Comparison of ENCODE assay signal across 15 cellular contexts in genomic region chr12:52189376-52190174, GRCh38. TPM values are rescaled to one million over a fixed set of nuclear protein-coding genes. Genes with fewer than 3 reads are reported as not detected.
DNase-seq lines count a peak whose midpoint lies in the region; FAIRE-seq and TF ChIP-seq lines count a peak whose summit lies in the region.
"Had no signal": no experiment of that assay in that cellular context is flagged by ENCODE, and none has a peak within 500 bp of the region (broad histone marks: within the 10 kb centered on the region; RNA-seq: fewer than 3 reads in every experiment).

No MANE protein-coding gene starts in this region.

- peaks cover 66% of the 10 kb centered on the region for H3K4me1 ChIP-seq in adipocyte (ENCODE audit: control insufficient read depth, insufficient read depth, low read length)
- H3K4me1 ChIP-seq in keratinocyte (ENCODE audit: control insufficient read depth, extremely low read depth, insufficient read depth, low read length) = peaks cover 71% of the 10 kb centered on the region
- peaks cover 49% of the 10 kb centered on the region for H3K4me1 ChIP-seq in left ventricle myocardium inferior

- H3K36me3 Mint-ChIP-seq in activated CD4-positive, alpha-beta memory T cell treated with anti-CD3 and anti-CD28 coated beads, Interleukin-2, amount 10 ng/mL, durations not matched to agents 7 days and 5 days (ENCODE audit: low read depth) = no peaks in the 10 kb centered on the region
- H3K36me3 Mint-ChIP-seq: brain; CD4-positive, CD25-positive, alpha-beta regulatory T cell had no signal

- dilution Hi-C loops in keratinocyte (cut with MboI; ENCODE audit: extremely low pct_ligation_motif_present, low sequenced_read_pairs) = no loop called here

- H3K4me1 Mint-ChIP-seq in activated CD4-positive, alpha-beta memory T cell treated with anti-CD3 and anti-CD28 coated beads, Interleukin-2, amount 10 ng/mL, durations not matched to agents 7 days and 5 days = peaks cover 10% of the 10 kb centered on the region
- H3K4me1 Mint-ChIP-seq: activated B cell treated with CpG ODN at 0.5 μM for 24 hours; CD4-positive, CD25-positive, alpha-beta regulatory T cell had no signal

- H3K27me3 ChIP-seq in adipocyte (replicated peaks; ENCODE audit: control insufficient read depth, insufficient read depth, low read length) = no peaks in the 10 kb centered on the region
- H3K27me3 ChIP-seq in keratinocyte (ENCODE audit: control insufficient read depth, extremely low read depth, insufficient read depth, low read length) = no peaks in the 10 kb centered on the region
- no peaks in the 10 kb centered on the region for H3K27me3 ChIP-seq in left ventricle myocardium inferior (ENCODE audit: low read depth)

- peaks cover 4% of the 10 kb centered on the region for H3K27me3 Mint-ChIP-seq in activated CD4-positive, alpha-beta memory T cell treated with anti-CD3 and anti-CD28 coated beads, Interleukin-2, amount 10 ng/mL, durations not matched to agents 7 days and 5 days
- H3K27me3 Mint-ChIP-seq: CD4-positive, CD25-positive, alpha-beta regulatory T cell had no signal

- no peaks in the 10 kb centered on the region for H3K9me3 ChIP-seq in adipocyte (ENCODE audit: control insufficient read depth, low read length)
- no peaks in the 10 kb centered on the region for H3K9me3 ChIP-seq in keratinocyte (ENCODE audit: control insufficient read depth, low read depth, low read length)
- no peaks in the 10 kb centered on the region for H3K9me3 ChIP-seq in left ventricle myocardium inferior (replicated peaks)

- CTCF ChIA-PET in activated CD4-positive, alpha-beta memory T cell treated with anti-CD3 and anti-CD28 coated beads, Interleukin-2, amount 10 ng/mL, durations not matched to agents 7 days and 5 days (lab: Charles Lee) = no interaction called here

- DNase-seq in AG08395 (ENCODE audit: low spot score) = peak; percentile 72
- peak; percentile 71 for DNase-seq in HT1080 (ENCODE audit: low read depth)
- DNase-seq in adipocyte (ENCODE audit: low read depth) = peak; percentile 59
- no peak for DNase-seq in keratinocyte (ENCODE audit: low read depth, low spot score)
- no peak for DNase-seq in T-helper 2 cell
- no peak for DNase-seq in left ventricle myocardium inferior
- no peak for DNase-seq in activated CD4-positive, alpha-beta memory T cell treated with anti-CD3 and anti-CD28 coated beads, Interleukin-2, amount 10 ng/mL, durations not matched to agents 7 days and 5 days
- DNase-seq in GM13977 (ENCODE audit: low spot score) = no peak
- DNase-seq: activated B cell treated with CpG ODN at 0.5 μM for 24 hours; activated T-cell treated with anti-CD3 and anti-CD28 coated beads, Interleukin-2, amount 50 U/mL, for 1 hour; CD4-positive, CD25-positive, alpha-beta regulatory T cell; NCI-H446 treated with DMSO at 0.1 percent for 48 hours had no signal

- POLR2A ChIA-PET in activated CD4-positive, alpha-beta memory T cell treated with anti-CD3 and anti-CD28 coated beads, Interleukin-2, amount 10 ng/mL, durations not matched to agents 7 days and 5 days (lab: Charles Lee) = no interaction called here

- no peak overlapping the region for H3K27ac Mint-ChIP-seq in activated CD4-positive, alpha-beta memory T cell treated with anti-CD3 and anti-CD28 coated beads, Interleukin-2, amount 10 ng/mL, durations not matched to agents 7 days and 5 days
- H3K27ac Mint-ChIP-seq: activated B cell treated with CpG ODN at 0.5 μM for 24 hours; CD4-positive, CD25-positive, alpha-beta regulatory T cell had no signal

- TF ChIP-seq CTCF in keratinocyte (optimal IDR thresholded peaks at IDR 0.05 in 1 of 3, IDR thresholded peaks at IDR 0.05 in 1 of 3, conservative IDR thresholded peaks at IDR 0.05 in 1 of 3; ENCODE audit: extremely low read depth in 1 of 3, insufficient read depth in 2 of 3, low read length in 3 of 3) (no peak), left ventricle myocardium inferior (IDR thresholded peaks at IDR 0.05; ENCODE audit: borderline replicate concordance) (no peak), GM13977 (IDR thresholded peaks at IDR 0.05; ENCODE audit: extremely low read depth, insufficient read depth, missing control alignments) (no peak)

- intact Hi-C loops in left ventricle myocardium inferior (cut with micrococcal nuclease) = no loop called here

- in situ Hi-C loops in GM13977 (cut with MboI; ENCODE audit: low pct_unique_long_range_greater_than_20kb, low sequenced_read_pairs, unreplicated experiment) = no loop called here

- FAIRE-seq in keratinocyte (lab: Jason Lieb, UNC) = peak; percentile 32

- no peaks in the 10 kb centered on the region for H3K9me1 ChIP-seq in keratinocyte (ENCODE audit: control insufficient read depth, extremely low read depth, insufficient read depth, low read length)

- H3K79me2 ChIP-seq in keratinocyte (ENCODE audit: control insufficient read depth, insufficient read depth, low read length) = no peaks in the 10 kb centered on the region

- no peak overlapping the region for H2AFZ ChIP-seq in keratinocyte (ENCODE audit: control insufficient read depth, low read length)

- H4K20me1 ChIP-seq in keratinocyte (ENCODE audit: control insufficient read depth, extremely low read depth, insufficient read depth, low read length) = no peaks in the 10 kb centered on the region

- no peak overlapping the region for H3K4me3 ChIP-seq in adipocyte (ENCODE audit: low read length)
- H3K4me3 ChIP-seq in keratinocyte (ENCODE audit: control insufficient read depth in 2 of 3, extremely low read depth in 1 of 3, insufficient read depth in 2 of 3, low read depth in 1 of 3, low read length in 3 of 3) = peak overlapping the region in 1 of 3 experiments; percentile 1
- H3K4me3 ChIP-seq in left ventricle myocardium inferior = no peak overlapping the region

- no peaks in the 10 kb centered on the region for H3K9me3 Mint-ChIP-seq in activated CD4-positive, alpha-beta memory T cell treated with anti-CD3 and anti-CD28 coated beads, Interleukin-2, amount 10 ng/mL, durations not matched to agents 7 days and 5 days
- H3K9me3 Mint-ChIP-seq: activated B cell treated with CpG ODN at 0.5 μM for 24 hours; CD4-positive, CD25-positive, alpha-beta regulatory T cell had no signal

- no peak overlapping the region for H3K4me3 Mint-ChIP-seq in activated CD4-positive, alpha-beta memory T cell treated with anti-CD3 and anti-CD28 coated beads, Interleukin-2, amount 10 ng/mL, durations not matched to agents 7 days and 5 days
- H3K4me3 Mint-ChIP-seq: activated B cell treated with CpG ODN at 0.5 μM for 24 hours; brain; CD4-positive, CD25-positive, alpha-beta regulatory T cell had no signal

- no peaks in the 10 kb centered on the region for H3K36me3 ChIP-seq in adipocyte (ENCODE audit: control insufficient read depth, insufficient read depth, low read length, severe bottlenecking)
- no peaks in the 10 kb centered on the region for H3K36me3 ChIP-seq in keratinocyte (ENCODE audit: control insufficient read depth in 2 of 2, extremely low read depth in 1 of 2, insufficient read depth in 2 of 2, low read length in 2 of 2)
- H3K36me3 ChIP-seq in left ventricle myocardium inferior = no peaks in the 10 kb centered on the region

- peak overlapping the region; percentile 9 for H3K4me2 ChIP-seq in keratinocyte (ENCODE audit: control insufficient read depth, extremely low read depth, insufficient read depth, low read depth, low read length)

- H3K9ac ChIP-seq in adipocyte (ENCODE audit: low read length) (peak overlapping the region; percentile 16), keratinocyte (ENCODE audit: control insufficient read depth, extremely low read depth, insufficient read depth, low read length) (no peak overlapping the region)

- H3K27ac ChIP-seq in keratinocyte (ENCODE audit: control insufficient read depth, insufficient read depth, low read length) = no peak overlapping the region
- no peak overlapping the region for H3K27ac ChIP-seq in left ventricle myocardium inferior (replicated peaks)

RNA-seq across cellular contexts. Expression of gene KRT80, which starts 2.2 kb away (rescaled TPM):
- total RNA-seq in HT1080 (2014; rRNA removed; shearing (Covaris generic)) = 6.7 and 8.2 TPM in 2 replicates
- 33.7 and 34.7 TPM in 2 replicates for polyA plus RNA-seq in HT1080 (2015; cell fraction: cytosol; rRNA removed)
- 29.2 and 33.4 TPM in 2 replicates for polyA plus RNA-seq in HT1080 (2015; cell fraction: nucleus; rRNA removed)
- polyA plus RNA-seq in keratinocyte = 3.3 to 7.2 TPM (median 4.1 TPM) in 3 replicates
- polyA plus RNA-seq in keratinocyte (2011; ENCODE audit: low read depth) = 109 TPM
- polyA plus RNA-seq in keratinocyte (2011; cell fraction: cytosol; rRNA removed) = 4.2 and 7.4 TPM in 2 replicates
- 7.3 and 11.7 TPM in 2 replicates for polyA plus RNA-seq in keratinocyte (2011; cell fraction: nucleus; rRNA removed)
- 7.1 and 246 TPM in 2 replicates for polyA plus RNA-seq in keratinocyte (2012; ENCODE audit: low replicate concordance)
- 4.3 to 10.4 TPM (median 6.0 TPM) in 3 replicates for polyA minus RNA-seq in keratinocyte
- 7.9 TPM for polyA minus RNA-seq in keratinocyte (2011; cell fraction: cytosol; rRNA and poly(A)+ RNA removed)
- polyA minus RNA-seq in keratinocyte (2011; cell fraction: nucleus; rRNA and poly(A)+ RNA removed) = 6.9 and 10.4 TPM in 2 replicates
- not detected for total RNA-seq in left ventricle myocardium inferior
- total RNA-seq in activated CD4-positive, alpha-beta memory T cell treated with anti-CD3 and anti-CD28 coated beads, Interleukin-2, amount 10 ng/mL, durations not matched to agents 7 days and 5 days = not detected
- total RNA-seq: activated B cell treated with CpG ODN at 0.5 μM for 24 hours; CD4-positive, CD25-positive, alpha-beta regulatory T cell; Right ventricle myocardium inferior had no signal
- polyA plus RNA-seq: CD4-positive, CD25-positive, alpha-beta regulatory T cell had no signal

RNA-seq across cellular contexts. Expression of gene KRT7, which starts 43.5 kb away (rescaled TPM):
- 4.9 and 5.1 TPM in 2 replicates for total RNA-seq in HT1080 (2014; rRNA removed; shearing (Covaris generic))
- polyA plus RNA-seq in HT1080 (2015; cell fraction: cytosol; rRNA removed) = 29.7 and 34.4 TPM in 2 replicates
- polyA plus RNA-seq in HT1080 (2015; cell fraction: nucleus; rRNA removed) = 10.8 and 15.8 TPM in 2 replicates
- polyA plus RNA-seq in keratinocyte = 112 to 224 TPM (median 117 TPM) in 3 replicates
- 24.1 TPM for polyA plus RNA-seq in keratinocyte (2011; ENCODE audit: low read depth)
- 212 and 224 TPM in 2 replicates for polyA plus RNA-seq in keratinocyte (2011; cell fraction: cytosol; rRNA removed)
- 226 and 228 TPM in 2 replicates for polyA plus RNA-seq in keratinocyte (2011; cell fraction: nucleus; rRNA removed)
- polyA plus RNA-seq in keratinocyte (2012; ENCODE audit: low replicate concordance) = 12.2 and 287 TPM in 2 replicates
- polyA minus RNA-seq in keratinocyte = 128 to 386 TPM (median 130 TPM) in 3 replicates
- polyA minus RNA-seq in keratinocyte (2011; cell fraction: cytosol; rRNA and poly(A)+ RNA removed) = 274 TPM
- polyA minus RNA-seq in keratinocyte (2011; cell fraction: nucleus; rRNA and poly(A)+ RNA removed) = 101 and 129 TPM in 2 replicates
- total RNA-seq in left ventricle myocardium inferior = not detected
- 1 to 10 TPM; 9.1 to 9.3 TPM for total RNA-seq in activated CD4-positive, alpha-beta memory T cell treated with anti-CD3 and anti-CD28 coated beads, Interleukin-2, amount 10 ng/mL, durations not matched to agents 7 days and 5 days
- total RNA-seq: CD4-positive, CD25-positive, alpha-beta regulatory T cell; Right ventricle myocardium inferior; skeletal muscle tissue had no signal

Comparison
In these comparisons a context has a peak if more than half of its experiments do, and no peak if none do; other contexts are left out.
1. DNase-seq: peak in AG08395 (single experiment), HT1080 (single experiment) and adipocyte (single experiment); none in keratinocyte (single experiment), T-helper 2 cell (0 of 5), left ventricle myocardium inferior (single experiment), activated CD4-positive, alpha-beta memory T cell treated with anti-CD3 and anti-CD28 coated beads, Interleukin-2, amount 10 ng/mL, durations not matched to agents 7 days and 5 days (single experiment) and GM13977 (single experiment).